In genomic region chr2:54850171-54851122, GRCh38 we compare ENCODE assay signal across 19 cellular contexts.
DNase-seq lines count a peak whose midpoint lies in the region; ATAC-seq, FAIRE-seq and TF ChIP-seq lines count a peak whose summit lies in the region.
"Had no signal": no experiment of that assay in that cellular context is flagged by ENCODE, and none has a peak within 500 bp of the region (broad histone marks: within the 10 kb centered on the region; RNA-seq: fewer than 3 reads in every experiment).

No MANE protein-coding gene starts in this region.

- TF ChIP-seq RAD21 in K562 (CRISPR knock-in tag; conservative IDR thresholded peaks at IDR 0.05 in 1 of 2, IDR thresholded peaks at IDR 0.05 in 1 of 2), result no peak

- H3K4me1 ChIP-seq in K562 (replicated peaks in 1 of 2; ENCODE audit: control insufficient read depth in 2 of 2, insufficient read depth in 2 of 2, low read length in 2 of 2), result no peaks in the 10 kb centered on the region
- H3K4me1 ChIP-seq in foreskin keratinocyte, result peaks cover 12% of the 10 kb centered on the region
- H3K4me1 ChIP-seq: BLaER1 had no signal

- no peak overlapping the region for H3K4me3 ChIP-seq in K562
- H3K4me3 ChIP-seq: BLaER1, GM23248, HAP-1 had no signal

- POLR2A ChIA-PET in K562 (lab: Yijun Ruan, JAX), result no interaction called here

- in situ Hi-C loops in K562 (cut with MboI), result no loop called here

- H3K36me3 Mint-ChIP-seq in natural killer cell, result no peaks in the 10 kb centered on the region
- H3K36me3 Mint-ChIP-seq in natural killer cell treated with Interleukin-12 subunit alpha and Interleukin-12 subunit beta and Interleukin-15 and Interleukin-18, amount 100 ng/mL, for 72 hours, result no peaks in the 10 kb centered on the region
- H3K36me3 Mint-ChIP-seq: CD14-positive monocyte; CD4-positive, alpha-beta memory T cell had no signal

- BruUV-seq in K562 (replicated peaks; lab: Mats Ljungman, UMichigan), result no TSS peak

- H3K27ac ChIP-seq in K562 (ENCODE audit: extremely low read depth, low read depth, low read length) (no peak overlapping the region), foreskin keratinocyte (no peak overlapping the region)
- H3K27ac ChIP-seq: BLaER1, GM23248 had no signal

- DNase-seq in natural killer cell (no peak), K562 (ENCODE audit: extremely low read depth in 1 of 4, low spot score in 3 of 4) (no peak), foreskin keratinocyte (peak; percentile 38 to 70), NCI-H1417 treated with DMSO at 0.1 percent for 48 hours (lab: John Stamatoyannopoulos, UW) (no peak), NCI-H774 (lab: John Stamatoyannopoulos, UW) (no peak)
- DNase-seq in natural killer cell treated with Interleukin-12 subunit alpha and Interleukin-12 subunit beta and Interleukin-15 and Interleukin-18, amount 100 ng/mL, for 72 hours (ENCODE audit: low spot score), result no peak
- DNase-seq: ACHN; AML-193; CD4-positive, alpha-beta memory T cell; DMS153; DMS79; GDM1; GM23248 had no signal

- WGBS in K562 (ENCODE audit: insufficient coverage, low coverage, missing lambda C conversion rate), result 7% methylated on average over 8 of the region's 8 CpGs

- H3K9me3 Mint-ChIP-seq in natural killer cell, result no peaks in the 10 kb centered on the region
- no peaks in the 10 kb centered on the region for H3K9me3 Mint-ChIP-seq in natural killer cell treated with Interleukin-12 subunit alpha and Interleukin-12 subunit beta and Interleukin-15 and Interleukin-18, amount 100 ng/mL, for 72 hours
- H3K9me3 Mint-ChIP-seq: CD14-positive monocyte; CD4-positive, alpha-beta memory T cell had no signal

- no peaks in the 10 kb centered on the region for H3K9me1 ChIP-seq in K562 (ENCODE audit: control insufficient read depth, insufficient read depth, low read length)

- H3K4me3 Mint-ChIP-seq in natural killer cell, result no peak overlapping the region
- H3K4me3 Mint-ChIP-seq in natural killer cell treated with Interleukin-12 subunit alpha and Interleukin-12 subunit beta and Interleukin-15 and Interleukin-18, amount 100 ng/mL, for 72 hours, result no peak overlapping the region
- H3K4me3 Mint-ChIP-seq: CD14-positive monocyte; CD4-positive, alpha-beta memory T cell had no signal

- H2AFZ ChIP-seq in K562 (ENCODE audit: low read depth, low read length), result no peak overlapping the region
- H2AFZ ChIP-seq: GM23248 had no signal

- TF ChIP-seq POLR2A in K562 (conservative IDR thresholded peaks at IDR 0.05), result no peak

- H3K9me3 ChIP-seq in K562 (replicated peaks; ENCODE audit: control insufficient read depth, insufficient read depth, low read depth, low read length), result no peaks in the 10 kb centered on the region
- H3K9me3 ChIP-seq: BLaER1, HAP-1 had no signal

- no peak overlapping the region for H3K4me2 ChIP-seq in K562 (ENCODE audit: insufficient read depth, low read length)
- H3K4me2 ChIP-seq: BLaER1 had no signal

- intact Hi-C loops in natural killer cell (cut with micrococcal nuclease) (no loop called here), K562 (cut with micrococcal nuclease) (no loop called here)

- peak in 2 of 3 donors; percentile 41 to 76 for ATAC-seq in natural killer cell
- no peak for ATAC-seq in natural killer cell treated with Interleukin-12 subunit alpha and Interleukin-12 subunit beta and Interleukin-15 and Interleukin-18, amount 100 ng/mL, for 72 hours
- ATAC-seq in K562, result no peak
- ATAC-seq in foreskin keratinocyte, result no peak
- no peak for ATAC-seq in esophagus mucosa

- no peak for TF ChIP-seq CTCF in natural killer cell (IDR thresholded peaks at IDR 0.05)
- TF ChIP-seq CTCF in K562 (IDR thresholded peaks at IDR 0.05 in 2 of 3, conservative IDR thresholded peaks at IDR 0.05 in 1 of 3; ENCODE audit: insufficient read depth in 2 of 3, low read depth in 1 of 3, low read length in 3 of 3), result no peak
- no peak for TF ChIP-seq CTCF in foreskin keratinocyte (conservative IDR thresholded peaks at IDR 0.05)

- no peak overlapping the region for H3K9ac ChIP-seq in K562 (ENCODE audit: insufficient read depth in 1 of 2, low read depth in 2 of 2, low read length in 2 of 2)
- H3K9ac ChIP-seq: BLaER1, GM23248 had no signal

- no peak for FAIRE-seq in K562 (lab: Jason Lieb, UNC)
- FAIRE-seq: GM12892, GM18507 had no signal

- CTCF ChIA-PET in K562 (lab: Yijun Ruan, JAX; ENCODE audit: low intra/inter-chr PET ratio), result no interaction called here

- H3K36me3 ChIP-seq in K562 (ENCODE audit: control insufficient read depth, insufficient read depth, low read length), result no peaks in the 10 kb centered on the region
- H3K36me3 ChIP-seq: BLaER1, HAP-1 had no signal

- H3K27me3 Mint-ChIP-seq in natural killer cell (ENCODE audit: low read depth in 2 of 2), result no peaks in the 10 kb centered on the region
- H3K27me3 Mint-ChIP-seq in natural killer cell treated with Interleukin-12 subunit alpha and Interleukin-12 subunit beta and Interleukin-15 and Interleukin-18, amount 100 ng/mL, for 72 hours, result no peaks in the 10 kb centered on the region
- H3K27me3 Mint-ChIP-seq: CD4-positive, alpha-beta memory T cell had no signal

- no peaks in the 10 kb centered on the region for H4K20me1 ChIP-seq in K562 (replicated peaks; ENCODE audit: control insufficient read depth, insufficient read depth, low read length)
- H4K20me1 ChIP-seq: BLaER1 had no signal

- H3K27me3 ChIP-seq in K562 (ENCODE audit: control insufficient read depth in 2 of 2, insufficient read depth in 2 of 2, low read length in 2 of 2) (peaks cover 10 to 22% of the 10 kb centered on the region in 2 experiments), foreskin keratinocyte (no peaks in the 10 kb centered on the region)
- H3K27me3 ChIP-seq: BLaER1 had no signal

- no peaks in the 10 kb centered on the region for H3K79me2 ChIP-seq in K562 (ENCODE audit: control insufficient read depth, insufficient read depth, low read length)

- peaks cover 0 to 9% of the 10 kb centered on the region in 2 donors for H3K4me1 Mint-ChIP-seq in natural killer cell
- H3K4me1 Mint-ChIP-seq in natural killer cell treated with Interleukin-12 subunit alpha and Interleukin-12 subunit beta and Interleukin-15 and Interleukin-18, amount 100 ng/mL, for 72 hours (ENCODE audit: low read depth in 2 of 2), result peaks cover 7 to 8% of the 10 kb centered on the region in 2 donors
- H3K4me1 Mint-ChIP-seq: CD14-positive monocyte; CD4-positive, alpha-beta memory T cell had no signal

- H3K27ac Mint-ChIP-seq in natural killer cell, result no peak overlapping the region
- no peak overlapping the region for H3K27ac Mint-ChIP-seq in natural killer cell treated with Interleukin-12 subunit alpha and Interleukin-12 subunit beta and Interleukin-15 and Interleukin-18, amount 100 ng/mL, for 72 hours
- H3K27ac Mint-ChIP-seq: CD14-positive monocyte; CD4-positive, alpha-beta memory T cell had no signal

- no peak for TF ChIP-seq EP300 in K562 (IDR thresholded peaks at IDR 0.05; ENCODE audit: low read length)

TF ChIP-seq in K562, 482 proteins besides CTCF, POLR2A, EP300 and RAD21 (continues in another document):
- no peak for TF ChIP-seq ZNF507 (tag; conservative IDR thresholded peaks at IDR 0.05)
- no peak for TF ChIP-seq SMAD3 (CRISPR knock-in tag; conservative IDR thresholded peaks at IDR 0.05)
- peak; percentile 66; the same call in 1 of the 2 replicates for TF ChIP-seq C11orf30 (IDR thresholded peaks at IDR 0.05; ENCODE audit: low read depth)
- no peak for TF ChIP-seq NR2C1 (IDR thresholded peaks at IDR 0.05)
- no peak for TF ChIP-seq NR2C1 (tag; IDR thresholded peaks at IDR 0.05)
- TF ChIP-seq ZNF316 (IDR thresholded peaks at IDR 0.05), result peak; percentile 87
- TF ChIP-seq COPS2 (conservative IDR thresholded peaks at IDR 0.05), result no peak
- TF ChIP-seq STAT5A (IDR thresholded peaks at IDR 0.05; ENCODE audit: borderline replicate concordance, low read length), result no peak
- TF ChIP-seq THRB (CRISPR knock-in tag; conservative IDR thresholded peaks at IDR 0.05), result no peak
- no peak for TF ChIP-seq HINFP (tag; conservative IDR thresholded peaks at IDR 0.05; ENCODE audit: low read depth)
- no peak for TF ChIP-seq ZNF586 (CRISPR knock-in tag; conservative IDR thresholded peaks at IDR 0.05)
- no peak for TF ChIP-seq ZNF124 (CRISPR knock-in tag; IDR thresholded peaks at IDR 0.05)
- TF ChIP-seq ZNF398 (CRISPR knock-in tag; IDR thresholded peaks at IDR 0.05), result no peak

Comparison
In these comparisons a context has a peak if more than half of its experiments do, and no peak if none do; other contexts are left out.
1. ATAC-seq: peak in natural killer cell (2 of 3); none in natural killer cell treated with Interleukin-12 subunit alpha and Interleukin-12 subunit beta and Interleukin-15 and Interleukin-18, amount 100 ng/mL, for 72 hours (0 of 2), K562 (single experiment), foreskin keratinocyte (single experiment) and esophagus mucosa (single experiment).
2. DNase-seq: peak in foreskin keratinocyte (2 of 2); none in natural killer cell (single experiment), natural killer cell treated with Interleukin-12 subunit alpha and Interleukin-12 subunit beta and Interleukin-15 and Interleukin-18, amount 100 ng/mL, for 72 hours (single experiment), K562 (0 of 4), NCI-H1417 treated with DMSO at 0.1 percent for 48 hours (single experiment) and NCI-H774 (single experiment).